In the genomic region with DNA sequence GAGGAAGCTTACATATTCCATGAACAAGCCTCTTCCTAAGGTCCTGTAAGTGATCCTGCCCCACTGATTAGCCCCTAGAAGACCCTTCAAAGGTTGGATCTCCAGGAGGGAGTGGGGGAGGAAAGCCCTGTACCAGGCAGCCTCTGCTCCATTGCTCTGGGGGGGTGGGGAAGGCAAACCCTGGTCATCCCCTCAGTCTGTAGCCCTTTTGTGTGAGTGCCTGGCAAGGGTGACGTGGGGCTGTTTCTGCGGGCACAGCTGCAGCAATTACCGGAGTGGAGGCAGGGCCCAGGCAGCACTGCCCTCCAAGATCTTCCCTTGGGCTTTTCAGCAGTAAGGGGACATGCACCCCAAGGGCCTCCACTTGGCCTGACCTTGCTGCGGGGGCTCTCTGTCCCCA, we compare ENCODE assay signal across 1 cellular context.
TF ChIP-seq lines count a peak whose summit lies in the region.

A gene (plus strand): TSS at position 295 of the 400 bp plus-strand sequence. CDS start 118 bp downstream, outside the sequence.

TF ChIP-seq in WTC11, 78 proteins besides CTCF, POLR2A, EP300 and RAD21 (continued from another document):
- TF ChIP-seq, protein P1, sequence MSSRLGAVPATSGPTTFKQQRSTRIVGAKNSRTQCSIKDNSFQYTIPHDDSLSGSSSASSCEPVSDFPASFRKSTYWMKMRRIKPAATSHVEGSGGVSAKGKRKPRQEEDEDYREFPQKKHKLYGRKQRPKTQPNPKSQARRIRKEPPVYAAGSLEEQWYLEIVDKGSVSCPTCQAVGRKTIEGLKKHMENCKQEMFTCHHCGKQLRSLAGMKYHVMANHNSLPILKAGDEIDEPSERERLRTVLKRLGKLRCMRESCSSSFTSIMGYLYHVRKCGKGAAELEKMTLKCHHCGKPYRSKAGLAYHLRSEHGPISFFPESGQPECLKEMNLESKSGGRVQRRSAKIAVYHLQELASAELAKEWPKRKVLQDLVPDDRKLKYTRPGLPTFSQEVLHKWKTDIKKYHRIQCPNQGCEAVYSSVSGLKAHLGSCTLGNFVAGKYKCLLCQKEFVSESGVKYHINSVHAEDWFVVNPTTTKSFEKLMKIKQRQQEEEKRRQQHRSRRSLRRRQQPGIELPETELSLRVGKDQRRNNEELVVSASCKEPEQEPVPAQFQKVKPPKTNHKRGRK (CRISPR knock-in tag; IDR thresholded peaks at IDR 0.05; ENCODE audit: borderline replicate concordance) = no peak
- no peak for TF ChIP-seq GTF2I (CRISPR knock-in tag; conservative IDR thresholded peaks at IDR 0.05)
- TF ChIP-seq NFYB (CRISPR knock-in tag; conservative IDR thresholded peaks at IDR 0.05; ENCODE audit: low read depth) = no peak
- TF ChIP-seq, protein P2, sequence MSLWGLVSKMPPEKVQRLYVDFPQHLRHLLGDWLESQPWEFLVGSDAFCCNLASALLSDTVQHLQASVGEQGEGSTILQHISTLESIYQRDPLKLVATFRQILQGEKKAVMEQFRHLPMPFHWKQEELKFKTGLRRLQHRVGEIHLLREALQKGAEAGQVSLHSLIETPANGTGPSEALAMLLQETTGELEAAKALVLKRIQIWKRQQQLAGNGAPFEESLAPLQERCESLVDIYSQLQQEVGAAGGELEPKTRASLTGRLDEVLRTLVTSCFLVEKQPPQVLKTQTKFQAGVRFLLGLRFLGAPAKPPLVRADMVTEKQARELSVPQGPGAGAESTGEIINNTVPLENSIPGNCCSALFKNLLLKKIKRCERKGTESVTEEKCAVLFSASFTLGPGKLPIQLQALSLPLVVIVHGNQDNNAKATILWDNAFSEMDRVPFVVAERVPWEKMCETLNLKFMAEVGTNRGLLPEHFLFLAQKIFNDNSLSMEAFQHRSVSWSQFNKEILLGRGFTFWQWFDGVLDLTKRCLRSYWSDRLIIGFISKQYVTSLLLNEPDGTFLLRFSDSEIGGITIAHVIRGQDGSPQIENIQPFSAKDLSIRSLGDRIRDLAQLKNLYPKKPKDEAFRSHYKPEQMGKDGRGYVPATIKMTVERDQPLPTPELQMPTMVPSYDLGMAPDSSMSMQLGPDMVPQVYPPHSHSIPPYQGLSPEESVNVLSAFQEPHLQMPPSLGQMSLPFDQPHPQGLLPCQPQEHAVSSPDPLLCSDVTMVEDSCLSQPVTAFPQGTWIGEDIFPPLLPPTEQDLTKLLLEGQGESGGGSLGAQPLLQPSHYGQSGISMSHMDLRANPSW (CRISPR knock-in tag; conservative IDR thresholded peaks at IDR 0.05; ENCODE audit: low read depth) = no peak
- TF ChIP-seq, protein P3, sequence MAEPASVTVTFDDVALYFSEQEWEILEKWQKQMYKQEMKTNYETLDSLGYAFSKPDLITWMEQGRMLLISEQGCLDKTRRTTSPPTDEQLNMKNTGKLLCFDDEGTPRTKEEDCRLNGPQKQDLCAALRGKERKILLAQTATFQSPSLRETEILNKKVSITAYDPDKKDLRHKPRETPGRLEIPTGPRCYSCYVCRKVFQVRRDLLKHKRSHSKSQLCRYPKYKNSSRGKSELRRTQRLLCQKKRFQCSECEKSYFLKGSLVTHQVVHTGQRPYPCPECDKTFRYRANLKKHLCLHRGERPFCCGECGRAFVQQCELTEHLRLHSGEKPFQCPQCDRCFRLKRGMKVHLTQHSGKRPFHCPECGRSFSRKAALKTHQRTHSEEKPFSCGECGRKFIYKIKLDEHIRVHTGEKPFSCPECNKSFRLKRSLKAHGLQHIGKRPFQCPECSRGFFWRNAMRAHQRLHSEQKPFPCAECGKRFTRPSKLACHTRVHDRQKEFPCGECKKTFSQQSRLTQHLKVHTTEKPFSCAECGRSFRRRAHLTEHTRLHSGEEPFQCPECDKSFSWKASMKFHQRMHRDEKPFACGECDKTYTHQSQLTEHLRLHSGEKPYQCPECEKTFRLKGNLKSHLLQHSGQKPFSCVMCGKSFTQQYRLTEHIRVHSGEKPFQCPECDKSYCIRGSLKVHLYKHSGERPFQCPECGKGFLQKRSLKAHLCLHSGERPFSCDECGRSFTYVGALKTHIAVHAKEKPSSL (CRISPR knock-in tag; conservative IDR thresholded peaks at IDR 0.05) = no peak
TF ChIP-seq in WTC11: peak in this region for 0.
